9 cellular contexts compared by ENCODE assay signal in genomic region chr2:19801367-19802087, GRCh38.
A peak's percentile ranks its signal among the peaks of the same experiment; 100 is the strongest.
DNase-seq lines count a peak whose midpoint lies in the region; ATAC-seq, FAIRE-seq and TF ChIP-seq lines count a peak whose summit lies in the region.
"Had no signal": no experiment of that assay in that cellular context is flagged by ENCODE, and none has a peak within 500 bp of the region (broad histone marks: within the 10 kb centered on the region; RNA-seq: fewer than 3 reads in every experiment).

No MANE protein-coding gene starts in this region.

- FAIRE-seq in K562 (lab: Jason Lieb, UNC) = no peak

- CTCF ChIA-PET in K562 (lab: Yijun Ruan, JAX; ENCODE audit: low intra/inter-chr PET ratio) = no interaction called here
- CTCF ChIA-PET in WTC11 (lab: Charles Lee) = no interaction called here

- DNase-seq in HS-5 (ENCODE audit: low read depth) = peak; percentile 88
- no peak for DNase-seq in K562 (ENCODE audit: extremely low read depth in 1 of 4, low spot score in 3 of 4)
- peak; percentile 98 for DNase-seq in kidney epithelial cell (ENCODE audit: low read depth)
- DNase-seq in tibial nerve (ENCODE audit: low spot score in 2 of 2) = peak; percentile 51 to 60
- DNase-seq in activated T-cell treated with anti-CD3 and anti-CD28 coated beads, Interleukin-2, amount 50 U/mL, for 48 hours = no peak
- no peak for DNase-seq in cerebellum (ENCODE audit: low spot score)
- DNase-seq in WTC11 (ENCODE audit: low spot score) = no peak
- DNase-seq: cortex of kidney had no signal

- no peak overlapping the region for H2AFZ ChIP-seq in K562 (ENCODE audit: low read depth, low read length)

- WGBS in K562 (ENCODE audit: insufficient coverage, low coverage, missing lambda C conversion rate) = 9% methylated on average over 11 of the region's 15 CpGs
- 70% methylated on average over 15 of the region's 15 CpGs for WGBS in tibial nerve, 2 donors

- H3K4me1 ChIP-seq in K562 (replicated peaks in 1 of 2; ENCODE audit: control insufficient read depth in 2 of 2, insufficient read depth in 2 of 2, low read length in 2 of 2) = peaks cover 0 to 3% of the 10 kb centered on the region in 2 experiments; a peak in 1 of 5 replicates
- peaks cover 0 to 15% (median 0%) of the 10 kb centered on the region in 4 donors for H3K4me1 ChIP-seq in tibial nerve

- TF ChIP-seq EP300 in K562 (IDR thresholded peaks at IDR 0.05; ENCODE audit: low read length) = no peak
- TF ChIP-seq EP300 in tibial nerve (IDR thresholded peaks at IDR 0.05) = peak in 1 of 2 donors; percentile 42

- no peak overlapping the region for H3K4me2 ChIP-seq in K562 (ENCODE audit: insufficient read depth, low read length)

- TF ChIP-seq POLR2A in K562 (conservative IDR thresholded peaks at IDR 0.05) (no peak), tibial nerve (IDR thresholded peaks at IDR 0.05) (no peak)

- H3K4me3 Mint-ChIP-seq in WTC11 = no peak overlapping the region

- H4K20me1 ChIP-seq in K562 (replicated peaks; ENCODE audit: control insufficient read depth, insufficient read depth, low read length) = 0 out of 2 replicates have a peak, but pooled peaks cover 4% of the 10 kb centered on the region

- intact Hi-C loops in K562 (cut with micrococcal nuclease) = no loop called here

- H3K9me1 ChIP-seq in K562 (ENCODE audit: control insufficient read depth, insufficient read depth, low read length) = no peaks in the 10 kb centered on the region

- H3K36me3 Mint-ChIP-seq in WTC11 = no peaks in the 10 kb centered on the region

- in situ Hi-C loops in K562 (cut with MboI) = no loop called here

- POLR2A ChIA-PET in K562 (lab: Yijun Ruan, JAX) = no interaction called here
- POLR2A ChIA-PET in WTC11 (lab: Charles Lee) = no interaction called here

- TF ChIP-seq RAD21 in K562 (CRISPR knock-in tag; conservative IDR thresholded peaks at IDR 0.05 in 1 of 2, IDR thresholded peaks at IDR 0.05 in 1 of 2) = no peak

- H3K4me1 Mint-ChIP-seq in WTC11 = peaks cover 6% of the 10 kb centered on the region; the same call in 1 of the 2 replicates

- BruUV-seq in K562 (replicated peaks; lab: Mats Ljungman, UMichigan) = no TSS peak

- H3K9ac ChIP-seq in K562 (ENCODE audit: insufficient read depth in 1 of 2, low read depth in 2 of 2, low read length in 2 of 2) = no peak overlapping the region

- H3K9me3 Mint-ChIP-seq in WTC11 = peaks cover 8% of the 10 kb centered on the region; the same call in 1 of the 2 replicates

- H3K79me2 ChIP-seq in K562 (ENCODE audit: control insufficient read depth, insufficient read depth, low read length) = no peaks in the 10 kb centered on the region

- H3K9me3 ChIP-seq in K562 (replicated peaks; ENCODE audit: control insufficient read depth, insufficient read depth, low read depth, low read length) = no peaks in the 10 kb centered on the region
- no peaks in the 10 kb centered on the region for H3K9me3 ChIP-seq in tibial nerve

- H3K4me3 ChIP-seq in K562 (no peak overlapping the region), kidney epithelial cell (ENCODE audit: low read depth, low read length) (no peak overlapping the region), tibial nerve (no peak overlapping the region)

- H3K27ac ChIP-seq in K562 (ENCODE audit: extremely low read depth, low read depth, low read length) (no peak overlapping the region), tibial nerve (no peak overlapping the region)

- H3K27me3 ChIP-seq in K562 (ENCODE audit: control insufficient read depth in 2 of 2, insufficient read depth in 2 of 2, low read length in 2 of 2) (peaks cover 2 to 70% of the 10 kb centered on the region in 2 experiments; a peak in 3 of 5 replicates), kidney epithelial cell (ENCODE audit: control insufficient read depth, insufficient read depth, low read length) (no peaks in the 10 kb centered on the region), tibial nerve (no peaks in the 10 kb centered on the region)

- H3K27me3 Mint-ChIP-seq in WTC11 (ENCODE audit: low read depth) = no peaks in the 10 kb centered on the region

- no peak for TF ChIP-seq CTCF in K562 (IDR thresholded peaks at IDR 0.05 in 2 of 3, conservative IDR thresholded peaks at IDR 0.05 in 1 of 3; ENCODE audit: insufficient read depth in 2 of 3, low read depth in 1 of 3, low read length in 3 of 3)
- TF ChIP-seq CTCF in kidney epithelial cell (IDR thresholded peaks at IDR 0.05; ENCODE audit: insufficient read depth, low read length, poor library complexity, severe bottlenecking) = peak; percentile 29
- no peak for TF ChIP-seq CTCF in tibial nerve (IDR thresholded peaks at IDR 0.05)
- no peak for TF ChIP-seq CTCF in WTC11 (IDR thresholded peaks at IDR 0.05)

- ATAC-seq in K562 = no peak
- no peak for ATAC-seq in HG03439 (IDR thresholded peaks at IDR 0.05; ENCODE audit: unreplicated experiment)
- ATAC-seq in WTC11 = no peak

- H3K36me3 ChIP-seq in K562 (ENCODE audit: control insufficient read depth, insufficient read depth, low read length) (no peaks in the 10 kb centered on the region), kidney epithelial cell (ENCODE audit: control insufficient read depth, insufficient read depth, low read length) (no peaks in the 10 kb centered on the region), tibial nerve (no peaks in the 10 kb centered on the region)

- H3K27ac Mint-ChIP-seq in WTC11 = no peak overlapping the region

TF ChIP-seq in K562, 482 proteins besides CTCF, POLR2A, EP300 and RAD21 (continues in another document):
- TF ChIP-seq DLX4 (CRISPR knock-in tag; IDR thresholded peaks at IDR 0.05) = no peak
- TF ChIP-seq REST (CRISPR knock-in tag; IDR thresholded peaks at IDR 0.05; ENCODE audit: low read depth) = no peak
- TF ChIP-seq CBFA2T3 (IDR thresholded peaks at IDR 0.05) = 0 out of 2 replicates have a peak, but pooled peaks have one; percentile 10

TF ChIP-seq in WTC11, 78 proteins besides CTCF, POLR2A, EP300 and RAD21:
- TF ChIP-seq ZNF138 (CRISPR knock-in tag; conservative IDR thresholded peaks at IDR 0.05) = no peak
- TF ChIP-seq NR1H2 (CRISPR knock-in tag; IDR thresholded peaks at IDR 0.05) = no peak
- TF ChIP-seq CBFB (CRISPR knock-in tag; IDR thresholded peaks at IDR 0.05; ENCODE audit: low read depth) = no peak
- no peak for TF ChIP-seq KAT7 (CRISPR knock-in tag; IDR thresholded peaks at IDR 0.05; ENCODE audit: borderline replicate concordance)
- TF ChIP-seq MAX (CRISPR knock-in tag; IDR thresholded peaks at IDR 0.05) = no peak
- no peak for TF ChIP-seq NR3C1 (CRISPR knock-in tag; conservative IDR thresholded peaks at IDR 0.05; ENCODE audit: low read depth)
- no peak for TF ChIP-seq TP53 (CRISPR knock-in tag; IDR thresholded peaks at IDR 0.05)
- no peak for TF ChIP-seq TEAD1 (CRISPR knock-in tag; IDR thresholded peaks at IDR 0.05)
TF ChIP-seq in WTC11: peak in this region for 0.

Comparison
In these comparisons a context has a peak if more than half of its experiments do, and no peak if none do; other contexts are left out.
1. DNase-seq: peak in HS-5 (single experiment), kidney epithelial cell (single experiment) and tibial nerve (2 of 2); none in K562 (0 of 4), activated T-cell treated with anti-CD3 and anti-CD28 coated beads, Interleukin-2, amount 50 U/mL, for 48 hours (0 of 2), cerebellum (single experiment) and WTC11 (single experiment).